In the genomic region with DNA sequence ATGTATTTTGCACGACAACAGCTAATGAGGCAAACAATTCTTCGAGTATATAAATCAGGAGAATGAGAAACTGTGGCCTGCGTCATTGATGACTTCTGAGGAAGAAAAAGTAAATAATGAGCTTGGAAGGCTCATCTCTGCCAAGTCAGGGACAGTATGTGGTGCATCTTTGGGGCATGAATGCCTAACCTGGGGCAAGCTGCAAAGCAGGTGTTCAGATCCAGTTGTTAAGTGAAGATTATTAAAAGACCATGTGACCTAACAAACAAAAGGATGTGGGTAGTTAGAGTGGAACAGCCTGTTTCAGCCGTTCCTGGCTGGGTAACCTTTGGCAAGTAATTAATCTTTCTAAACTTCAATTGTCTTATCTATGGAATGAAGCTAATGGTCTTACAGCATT, we compare ENCODE assay signal across 1 cellular context.
TF ChIP-seq lines count a peak whose summit lies in the region.

No MANE protein-coding gene starts in this region.

TF ChIP-seq in H1, 55 proteins besides CTCF, POLR2A, EP300 and RAD21:
- TF ChIP-seq SP1 (IDR thresholded peaks at IDR 0.05; ENCODE audit: low read depth, low read length) (no peak), EZH2 (IDR thresholded peaks at IDR 0.05; ENCODE audit: low read depth, low read length, severe bottlenecking) (no peak), FOSL1 (IDR thresholded peaks at IDR 0.05; ENCODE audit: insufficient read depth, low read depth, low read length) (no peak), CREB1 (IDR thresholded peaks at IDR 0.05) (no peak), USF2 (IDR thresholded peaks at IDR 0.05; ENCODE audit: low read length) (no peak), JUN (IDR thresholded peaks at IDR 0.05; ENCODE audit: low read depth, low read length) (no peak), YY1 (IDR thresholded peaks at IDR 0.05; ENCODE audit: low read depth, low read length) (no peak)
